1 cellular context compared by ENCODE assay signal in genomic region chrX:40092808-40093435, GRCh38.
TF ChIP-seq lines count a peak whose summit lies in the region.

No MANE protein-coding gene starts in this region.

TF ChIP-seq in K562, 482 proteins besides CTCF, POLR2A, EP300 and RAD21:
- TF ChIP-seq ZNF609 (CRISPR knock-in tag; IDR thresholded peaks at IDR 0.05; ENCODE audit: borderline replicate concordance) (no peak), FOXA3 (CRISPR knock-in tag; conservative IDR thresholded peaks at IDR 0.05 in 1 of 2, IDR thresholded peaks at IDR 0.05 in 1 of 2) (peak in 1 of 2 experiments; percentile 58; a peak in 2 of 4 replicates), ZNF436 (CRISPR knock-in tag; IDR thresholded peaks at IDR 0.05) (no peak), ZFP1 (CRISPR knock-in tag; IDR thresholded peaks at IDR 0.05) (no peak), DNMT1 (IDR thresholded peaks at IDR 0.05) (no peak), POLR2AphosphoS5 (IDR thresholded peaks at IDR 0.05; ENCODE audit: control insufficient read depth, insufficient read depth, low read depth, low read length) (0 out of 2 replicates have a peak, but pooled peaks have one; percentile 12), BHLHE40 (IDR thresholded peaks at IDR 0.05; ENCODE audit: low read length) (no peak), IFI16 (CRISPR knock-in tag; IDR thresholded peaks at IDR 0.05) (no peak), SIN3A (IDR thresholded peaks at IDR 0.05; ENCODE audit: borderline replicate concordance in 2 of 2, control insufficient read depth in 1 of 2, low read depth in 2 of 2, low read length in 2 of 2) (no peak), ZNF316 (IDR thresholded peaks at IDR 0.05) (no peak), SUPT5H (IDR thresholded peaks at IDR 0.05) (0 out of 2 replicates have a peak, but pooled peaks have one; percentile 5), ZNF184 (CRISPR knock-in tag; IDR thresholded peaks at IDR 0.05) (no peak), CEBPB (tag; IDR thresholded peaks at IDR 0.05) (no peak), NFE2 (IDR thresholded peaks at IDR 0.05; ENCODE audit: low read depth) (no peak), GABPB2 (CRISPR knock-in tag; conservative IDR thresholded peaks at IDR 0.05) (no peak), LARP7 (IDR thresholded peaks at IDR 0.05) (no peak), JUN (IDR thresholded peaks at IDR 0.05; ENCODE audit: borderline replicate concordance, low read depth, low read length) (no peak), JUN (CRISPR knock-in tag; IDR thresholded peaks at IDR 0.05; ENCODE audit: borderline replicate concordance) (no peak), ZNF143 (CRISPR knock-in tag; IDR thresholded peaks at IDR 0.05) (no peak)
- TF ChIP-seq, protein P1, sequence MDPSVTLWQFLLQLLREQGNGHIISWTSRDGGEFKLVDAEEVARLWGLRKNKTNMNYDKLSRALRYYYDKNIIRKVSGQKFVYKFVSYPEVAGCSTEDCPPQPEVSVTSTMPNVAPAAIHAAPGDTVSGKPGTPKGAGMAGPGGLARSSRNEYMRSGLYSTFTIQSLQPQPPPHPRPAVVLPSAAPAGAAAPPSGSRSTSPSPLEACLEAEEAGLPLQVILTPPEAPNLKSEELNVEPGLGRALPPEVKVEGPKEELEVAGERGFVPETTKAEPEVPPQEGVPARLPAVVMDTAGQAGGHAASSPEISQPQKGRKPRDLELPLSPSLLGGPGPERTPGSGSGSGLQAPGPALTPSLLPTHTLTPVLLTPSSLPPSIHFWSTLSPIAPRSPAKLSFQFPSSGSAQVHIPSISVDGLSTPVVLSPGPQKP (CRISPR knock-in tag; IDR thresholded peaks at IDR 0.05): no peak
- TF ChIP-seq, protein P2, sequence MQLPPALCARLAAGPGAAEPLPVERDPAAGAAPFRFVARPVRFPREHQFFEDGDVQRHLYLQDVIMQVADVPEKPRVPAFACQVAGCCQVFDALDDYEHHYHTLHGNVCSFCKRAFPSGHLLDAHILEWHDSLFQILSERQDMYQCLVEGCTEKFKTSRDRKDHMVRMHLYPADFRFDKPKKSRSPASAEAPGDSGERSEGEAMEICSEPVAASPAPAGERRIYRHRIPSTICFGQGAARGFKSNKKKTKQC (CRISPR knock-in tag; IDR thresholded peaks at IDR 0.05): no peak
- TF ChIP-seq, protein P3, sequence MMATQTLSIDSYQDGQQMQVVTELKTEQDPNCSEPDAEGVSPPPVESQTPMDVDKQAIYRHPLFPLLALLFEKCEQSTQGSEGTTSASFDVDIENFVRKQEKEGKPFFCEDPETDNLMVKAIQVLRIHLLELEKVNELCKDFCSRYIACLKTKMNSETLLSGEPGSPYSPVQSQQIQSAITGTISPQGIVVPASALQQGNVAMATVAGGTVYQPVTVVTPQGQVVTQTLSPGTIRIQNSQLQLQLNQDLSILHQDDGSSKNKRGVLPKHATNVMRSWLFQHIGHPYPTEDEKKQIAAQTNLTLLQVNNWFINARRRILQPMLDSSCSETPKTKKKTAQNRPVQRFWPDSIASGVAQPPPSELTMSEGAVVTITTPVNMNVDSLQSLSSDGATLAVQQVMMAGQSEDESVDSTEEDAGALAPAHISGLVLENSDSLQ (IDR thresholded peaks at IDR 0.05): peak; percentile 65
- TF ChIP-seq, protein P4, sequence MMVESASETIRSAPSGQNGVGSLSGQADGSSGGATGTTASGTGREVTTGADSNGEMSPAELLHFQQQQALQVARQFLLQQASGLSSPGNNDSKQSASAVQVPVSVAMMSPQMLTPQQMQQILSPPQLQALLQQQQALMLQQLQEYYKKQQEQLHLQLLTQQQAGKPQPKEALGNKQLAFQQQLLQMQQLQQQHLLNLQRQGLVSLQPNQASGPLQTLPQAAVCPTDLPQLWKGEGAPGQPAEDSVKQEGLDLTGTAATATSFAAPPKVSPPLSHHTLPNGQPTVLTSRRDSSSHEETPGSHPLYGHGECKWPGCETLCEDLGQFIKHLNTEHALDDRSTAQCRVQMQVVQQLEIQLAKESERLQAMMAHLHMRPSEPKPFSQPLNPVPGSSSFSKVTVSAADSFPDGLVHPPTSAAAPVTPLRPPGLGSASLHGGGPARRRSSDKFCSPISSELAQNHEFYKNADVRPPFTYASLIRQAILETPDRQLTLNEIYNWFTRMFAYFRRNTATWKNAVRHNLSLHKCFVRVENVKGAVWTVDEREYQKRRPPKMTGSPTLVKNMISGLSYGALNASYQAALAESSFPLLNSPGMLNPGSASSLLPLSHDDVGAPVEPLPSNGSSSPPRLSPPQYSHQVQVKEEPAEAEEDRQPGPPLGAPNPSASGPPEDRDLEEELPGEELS (CRISPR knock-in tag; IDR thresholded peaks at IDR 0.05; ENCODE audit: borderline replicate concordance): no peak
TF ChIP-seq in K562: peak in this region for 4.
